8 cellular contexts compared by ENCODE assay signal in the genomic region with DNA sequence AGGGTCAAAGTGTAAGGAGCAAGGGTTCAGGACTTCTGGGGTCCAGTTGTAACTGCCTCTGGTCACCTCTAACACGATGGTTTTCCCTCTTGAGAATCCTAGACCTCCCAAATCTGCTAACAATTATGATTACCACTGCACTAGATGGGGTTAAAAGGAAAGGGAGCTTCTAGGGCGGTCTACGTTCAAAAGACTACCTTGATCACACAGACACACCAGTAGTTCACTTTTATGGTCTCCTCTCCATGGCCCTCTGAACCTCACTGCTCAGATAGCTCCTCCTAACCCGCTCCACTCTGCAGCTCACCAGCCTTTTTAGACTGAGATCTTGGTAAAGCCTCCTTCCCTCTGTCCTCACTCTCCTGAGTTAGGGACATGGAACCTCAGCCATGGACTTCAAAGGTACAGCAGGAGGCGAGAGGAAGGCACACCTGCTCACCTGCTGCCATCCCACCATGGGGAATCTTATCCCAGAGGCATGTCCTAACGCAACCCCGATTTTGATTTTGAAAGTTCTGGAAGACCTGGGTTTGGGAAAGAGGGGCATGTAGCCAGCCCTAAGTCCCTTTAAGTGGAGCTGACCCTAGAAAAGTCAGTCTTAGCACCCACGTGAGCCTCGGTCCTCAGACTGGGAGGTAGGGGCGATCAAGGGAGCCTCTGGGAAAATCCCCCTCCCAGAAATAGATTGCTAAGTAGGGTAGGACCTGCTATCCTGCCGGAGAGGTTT. TPM values are rescaled to one million over a fixed set of nuclear protein-coding genes. Genes with fewer than 3 reads are reported as not detected.
DNase-seq lines count a peak whose midpoint lies in the region; ATAC-seq and TF ChIP-seq lines count a peak whose summit lies in the region.

No MANE protein-coding gene starts in this region.

- H3K4me3 Mint-ChIP-seq in activated CD8-positive, alpha-beta T cell treated with anti-CD3 and anti-CD28 coated beads for 36 hours: peak overlapping the region; percentile 69
- peak overlapping the region; percentile 63 to 85 (median 81) for H3K4me3 Mint-ChIP-seq in immature natural killer cell

- peak overlapping the region; percentile 34 to 61 for H3K4me3 ChIP-seq in stomach smooth muscle (ENCODE audit: low read length in 2 of 2)

- H3K4me1 ChIP-seq in stomach smooth muscle (ENCODE audit: control insufficient read depth, insufficient read depth, low read length): peaks cover 36% of the 10 kb centered on the region

- POLR2A ChIA-PET in activated CD8-positive, alpha-beta T cell treated with anti-CD3 and anti-CD28 coated beads for 36 hours (lab: Charles Lee): interaction anchor here (0.9 to 1.3 kb wide), 2 partner anchors 29 to 30 kb away, joined by 3 read pairs; no protein-coding TSS in a partner anchor
- POLR2A ChIA-PET in HEK293T (lab: Yijun Ruan, JAX): interaction anchor here (0.6 to 3.7 kb wide), 3 partner anchors 23 to 82 kb away, joined by 3 to 33 read pairs (median 3); a partner anchor contains a TSS

- peak overlapping the region; percentile 60 for H3K27ac Mint-ChIP-seq in activated CD8-positive, alpha-beta T cell treated with anti-CD3 and anti-CD28 coated beads for 36 hours
- peak overlapping the region; percentile 36 to 87 (median 71) for H3K27ac Mint-ChIP-seq in immature natural killer cell

- peak overlapping the region; percentile 60 to 62 for H3K9ac ChIP-seq in stomach smooth muscle (ENCODE audit: low read length in 2 of 2)

- H3K27ac ChIP-seq in stomach smooth muscle (ENCODE audit: low read length): peak overlapping the region; percentile 87

- no peaks in the 10 kb centered on the region for H3K27me3 Mint-ChIP-seq in activated CD8-positive, alpha-beta T cell treated with anti-CD3 and anti-CD28 coated beads for 36 hours
- H3K27me3 Mint-ChIP-seq in immature natural killer cell (ENCODE audit: low read depth in 3 of 3): peaks cover 5 to 9% (median 5%) of the 10 kb centered on the region in 3 donors

- H3K36me3 Mint-ChIP-seq in activated CD8-positive, alpha-beta T cell treated with anti-CD3 and anti-CD28 coated beads for 36 hours (ENCODE audit: low read depth): peaks cover 2% of the 10 kb centered on the region
- H3K36me3 Mint-ChIP-seq in immature natural killer cell: no peaks in the 10 kb centered on the region

- CTCF ChIA-PET in activated CD8-positive, alpha-beta T cell treated with anti-CD3 and anti-CD28 coated beads for 36 hours (lab: Charles Lee): interaction anchor here (1.2 to 7.8 kb wide), 8 partner anchors 7 to 79 kb away, joined by 3 to 224 read pairs (median 10); a partner anchor contains a TSS
- CTCF ChIA-PET in HEK293T (lab: Yijun Ruan, JAX): interaction anchor here (1.2 to 6.8 kb wide), 4 partner anchors 8 to 57 kb away, joined by 3 to 68 read pairs (median 30); a partner anchor contains a TSS

- H3K27me3 ChIP-seq in stomach smooth muscle (ENCODE audit: control insufficient read depth in 1 of 2, insufficient read depth in 2 of 2, low read length in 2 of 2): no peaks in the 10 kb centered on the region

- intact Hi-C loops in activated CD8-positive, alpha-beta T cell treated with anti-CD3 and anti-CD28 coated beads for 36 hours (cut with micrococcal nuclease): no loop called here

- no peaks in the 10 kb centered on the region for H3K9me3 Mint-ChIP-seq in activated CD8-positive, alpha-beta T cell treated with anti-CD3 and anti-CD28 coated beads for 36 hours
- no peaks in the 10 kb centered on the region for H3K9me3 Mint-ChIP-seq in immature natural killer cell

- H3K9me3 ChIP-seq in stomach smooth muscle (ENCODE audit: control insufficient read depth in 2 of 2, low read length in 2 of 2): no peaks in the 10 kb centered on the region

- peaks cover 22% of the 10 kb centered on the region for H3K4me1 Mint-ChIP-seq in activated CD8-positive, alpha-beta T cell treated with anti-CD3 and anti-CD28 coated beads for 36 hours (ENCODE audit: low read depth)
- peaks cover 18 to 25% of the 10 kb centered on the region in 2 donors for H3K4me1 Mint-ChIP-seq in immature natural killer cell

- peak; percentile 42 for DNase-seq in NCI-H146 (lab: John Stamatoyannopoulos, UW)
- DNase-seq in NCI-H146 treated with DMSO at 0.1 percent for 48 hours (lab: John Stamatoyannopoulos, UW; ENCODE audit: unreplicated experiment): no peak
- no peak for DNase-seq in activated CD8-positive, alpha-beta T cell treated with anti-CD3 and anti-CD28 coated beads for 36 hours
- no peak for DNase-seq in immature natural killer cell
- DNase-seq in HEK293T (ENCODE audit: extremely low spot score): no peak

- TF ChIP-seq CTCF in activated CD8-positive, alpha-beta T cell treated with anti-CD3 and anti-CD28 coated beads for 36 hours (IDR thresholded peaks at IDR 0.05): no peak

- no peak for ATAC-seq in activated CD8-positive, alpha-beta T cell treated with anti-CD3 and anti-CD28 coated beads for 36 hours
- ATAC-seq in HG03159 (IDR thresholded peaks at IDR 0.05; ENCODE audit: unreplicated experiment): no peak
- no peak for ATAC-seq in HG03342 (IDR thresholded peaks at IDR 0.05; ENCODE audit: unreplicated experiment)

- no peaks in the 10 kb centered on the region for H3K36me3 ChIP-seq in stomach smooth muscle (ENCODE audit: control insufficient read depth in 2 of 2, insufficient read depth in 2 of 2, low read length in 2 of 2)

TF ChIP-seq in HEK293T, 16 proteins besides CTCF, POLR2A, EP300 and RAD21:
- TF ChIP-seq NFRKB (IDR thresholded peaks at IDR 0.05) (no peak), SP1 (IDR thresholded peaks at IDR 0.05) (no peak), ARNT (IDR thresholded peaks at IDR 0.05) (no peak), CTBP1 (IDR thresholded peaks at IDR 0.05; ENCODE audit: borderline replicate concordance) (no peak), LEF1 (IDR thresholded peaks at IDR 0.05; ENCODE audit: borderline replicate concordance) (no peak), HDGF (IDR thresholded peaks at IDR 0.05; ENCODE audit: borderline replicate concordance) (no peak), TARDBP (IDR thresholded peaks at IDR 0.05) (no peak), SUZ12 (IDR thresholded peaks at IDR 0.05) (no peak), FOXA1 (IDR thresholded peaks at IDR 0.05) (no peak), L3MBTL2 (conservative IDR thresholded peaks at IDR 0.05) (no peak), BHLHE40 (IDR thresholded peaks at IDR 0.05; ENCODE audit: borderline replicate concordance) (no peak)
- TF ChIP-seq, protein P1, sequence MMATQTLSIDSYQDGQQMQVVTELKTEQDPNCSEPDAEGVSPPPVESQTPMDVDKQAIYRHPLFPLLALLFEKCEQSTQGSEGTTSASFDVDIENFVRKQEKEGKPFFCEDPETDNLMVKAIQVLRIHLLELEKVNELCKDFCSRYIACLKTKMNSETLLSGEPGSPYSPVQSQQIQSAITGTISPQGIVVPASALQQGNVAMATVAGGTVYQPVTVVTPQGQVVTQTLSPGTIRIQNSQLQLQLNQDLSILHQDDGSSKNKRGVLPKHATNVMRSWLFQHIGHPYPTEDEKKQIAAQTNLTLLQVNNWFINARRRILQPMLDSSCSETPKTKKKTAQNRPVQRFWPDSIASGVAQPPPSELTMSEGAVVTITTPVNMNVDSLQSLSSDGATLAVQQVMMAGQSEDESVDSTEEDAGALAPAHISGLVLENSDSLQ (IDR thresholded peaks at IDR 0.05): no peak

RNA-seq across cellular contexts. Expression of a gene that starts 1.4 kb away (rescaled TPM):
- total RNA-seq in activated CD8-positive, alpha-beta T cell treated with anti-CD3 and anti-CD28 coated beads for 36 hours: 1 to 10 TPM; 7.2 to 8.2 TPM
- 1 to 10 TPM in 2 of 3 donors, under 1 TPM in 1; 0.88 to 3.3 (median 1.8) TPM for polyA plus RNA-seq in immature natural killer cell

RNA-seq across cellular contexts. Expression of a gene that starts 3.8 kb away (rescaled TPM):
- total RNA-seq in activated CD8-positive, alpha-beta T cell treated with anti-CD3 and anti-CD28 coated beads for 36 hours: not detected
- polyA plus RNA-seq in immature natural killer cell: not detected

RNA-seq across cellular contexts. Expression of a gene that starts 26.9 kb away (rescaled TPM):
- under 1 TPM; 0.18 to 0.23 TPM for total RNA-seq in activated CD8-positive, alpha-beta T cell treated with anti-CD3 and anti-CD28 coated beads for 36 hours
- polyA plus RNA-seq in immature natural killer cell: under 1 TPM in 2 of 3 donors, not detected in 1; 0.23 to 0.35 TPM

RNA-seq across cellular contexts. Expression of a gene that starts 39.4 kb away (rescaled TPM):
- total RNA-seq in activated CD8-positive, alpha-beta T cell treated with anti-CD3 and anti-CD28 coated beads for 36 hours: not detected
- polyA plus RNA-seq in immature natural killer cell: not detected

RNA-seq across cellular contexts. Expression of a gene that starts 54.9 kb away (rescaled TPM):
- total RNA-seq in activated CD8-positive, alpha-beta T cell treated with anti-CD3 and anti-CD28 coated beads for 36 hours: not detected
- not detected for polyA plus RNA-seq in immature natural killer cell
